1 cellular context compared by ENCODE assay signal in genomic region chr11:65418681-65419459, GRCh38.
TF ChIP-seq lines count a peak whose summit lies in the region.

No MANE protein-coding gene starts in this region.

TF ChIP-seq in K562, 482 proteins besides CTCF, POLR2A, EP300 and RAD21 (continued from another document and continues in another):
- TF ChIP-seq, protein P1, sequence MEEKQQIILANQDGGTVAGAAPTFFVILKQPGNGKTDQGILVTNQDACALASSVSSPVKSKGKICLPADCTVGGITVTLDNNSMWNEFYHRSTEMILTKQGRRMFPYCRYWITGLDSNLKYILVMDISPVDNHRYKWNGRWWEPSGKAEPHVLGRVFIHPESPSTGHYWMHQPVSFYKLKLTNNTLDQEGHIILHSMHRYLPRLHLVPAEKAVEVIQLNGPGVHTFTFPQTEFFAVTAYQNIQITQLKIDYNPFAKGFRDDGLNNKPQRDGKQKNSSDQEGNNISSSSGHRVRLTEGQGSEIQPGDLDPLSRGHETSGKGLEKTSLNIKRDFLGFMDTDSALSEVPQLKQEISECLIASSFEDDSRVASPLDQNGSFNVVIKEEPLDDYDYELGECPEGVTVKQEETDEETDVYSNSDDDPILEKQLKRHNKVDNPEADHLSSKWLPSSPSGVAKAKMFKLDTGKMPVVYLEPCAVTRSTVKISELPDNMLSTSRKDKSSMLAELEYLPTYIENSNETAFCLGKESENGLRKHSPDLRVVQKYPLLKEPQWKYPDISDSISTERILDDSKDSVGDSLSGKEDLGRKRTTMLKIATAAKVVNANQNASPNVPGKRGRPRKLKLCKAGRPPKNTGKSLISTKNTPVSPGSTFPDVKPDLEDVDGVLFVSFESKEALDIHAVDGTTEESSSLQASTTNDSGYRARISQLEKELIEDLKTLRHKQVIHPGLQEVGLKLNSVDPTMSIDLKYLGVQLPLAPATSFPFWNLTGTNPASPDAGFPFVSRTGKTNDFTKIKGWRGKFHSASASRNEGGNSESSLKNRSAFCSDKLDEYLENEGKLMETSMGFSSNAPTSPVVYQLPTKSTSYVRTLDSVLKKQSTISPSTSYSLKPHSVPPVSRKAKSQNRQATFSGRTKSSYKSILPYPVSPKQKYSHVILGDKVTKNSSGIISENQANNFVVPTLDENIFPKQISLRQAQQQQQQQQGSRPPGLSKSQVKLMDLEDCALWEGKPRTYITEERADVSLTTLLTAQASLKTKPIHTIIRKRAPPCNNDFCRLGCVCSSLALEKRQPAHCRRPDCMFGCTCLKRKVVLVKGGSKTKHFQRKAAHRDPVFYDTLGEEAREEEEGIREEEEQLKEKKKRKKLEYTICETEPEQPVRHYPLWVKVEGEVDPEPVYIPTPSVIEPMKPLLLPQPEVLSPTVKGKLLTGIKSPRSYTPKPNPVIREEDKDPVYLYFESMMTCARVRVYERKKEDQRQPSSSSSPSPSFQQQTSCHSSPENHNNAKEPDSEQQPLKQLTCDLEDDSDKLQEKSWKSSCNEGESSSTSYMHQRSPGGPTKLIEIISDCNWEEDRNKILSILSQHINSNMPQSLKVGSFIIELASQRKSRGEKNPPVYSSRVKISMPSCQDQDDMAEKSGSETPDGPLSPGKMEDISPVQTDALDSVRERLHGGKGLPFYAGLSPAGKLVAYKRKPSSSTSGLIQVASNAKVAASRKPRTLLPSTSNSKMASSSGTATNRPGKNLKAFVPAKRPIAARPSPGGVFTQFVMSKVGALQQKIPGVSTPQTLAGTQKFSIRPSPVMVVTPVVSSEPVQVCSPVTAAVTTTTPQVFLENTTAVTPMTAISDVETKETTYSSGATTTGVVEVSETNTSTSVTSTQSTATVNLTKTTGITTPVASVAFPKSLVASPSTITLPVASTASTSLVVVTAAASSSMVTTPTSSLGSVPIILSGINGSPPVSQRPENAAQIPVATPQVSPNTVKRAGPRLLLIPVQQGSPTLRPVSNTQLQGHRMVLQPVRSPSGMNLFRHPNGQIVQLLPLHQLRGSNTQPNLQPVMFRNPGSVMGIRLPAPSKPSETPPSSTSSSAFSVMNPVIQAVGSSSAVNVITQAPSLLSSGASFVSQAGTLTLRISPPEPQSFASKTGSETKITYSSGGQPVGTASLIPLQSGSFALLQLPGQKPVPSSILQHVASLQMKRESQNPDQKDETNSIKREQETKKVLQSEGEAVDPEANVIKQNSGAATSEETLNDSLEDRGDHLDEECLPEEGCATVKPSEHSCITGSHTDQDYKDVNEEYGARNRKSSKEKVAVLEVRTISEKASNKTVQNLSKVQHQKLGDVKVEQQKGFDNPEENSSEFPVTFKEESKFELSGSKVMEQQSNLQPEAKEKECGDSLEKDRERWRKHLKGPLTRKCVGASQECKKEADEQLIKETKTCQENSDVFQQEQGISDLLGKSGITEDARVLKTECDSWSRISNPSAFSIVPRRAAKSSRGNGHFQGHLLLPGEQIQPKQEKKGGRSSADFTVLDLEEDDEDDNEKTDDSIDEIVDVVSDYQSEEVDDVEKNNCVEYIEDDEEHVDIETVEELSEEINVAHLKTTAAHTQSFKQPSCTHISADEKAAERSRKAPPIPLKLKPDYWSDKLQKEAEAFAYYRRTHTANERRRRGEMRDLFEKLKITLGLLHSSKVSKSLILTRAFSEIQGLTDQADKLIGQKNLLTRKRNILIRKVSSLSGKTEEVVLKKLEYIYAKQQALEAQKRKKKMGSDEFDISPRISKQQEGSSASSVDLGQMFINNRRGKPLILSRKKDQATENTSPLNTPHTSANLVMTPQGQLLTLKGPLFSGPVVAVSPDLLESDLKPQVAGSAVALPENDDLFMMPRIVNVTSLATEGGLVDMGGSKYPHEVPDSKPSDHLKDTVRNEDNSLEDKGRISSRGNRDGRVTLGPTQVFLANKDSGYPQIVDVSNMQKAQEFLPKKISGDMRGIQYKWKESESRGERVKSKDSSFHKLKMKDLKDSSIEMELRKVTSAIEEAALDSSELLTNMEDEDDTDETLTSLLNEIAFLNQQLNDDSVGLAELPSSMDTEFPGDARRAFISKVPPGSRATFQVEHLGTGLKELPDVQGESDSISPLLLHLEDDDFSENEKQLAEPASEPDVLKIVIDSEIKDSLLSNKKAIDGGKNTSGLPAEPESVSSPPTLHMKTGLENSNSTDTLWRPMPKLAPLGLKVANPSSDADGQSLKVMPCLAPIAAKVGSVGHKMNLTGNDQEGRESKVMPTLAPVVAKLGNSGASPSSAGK (IDR thresholded peaks at IDR 0.05) = no peak
- TF ChIP-seq ZNF592 (IDR thresholded peaks at IDR 0.05) (no peak), ETS1 (conservative IDR thresholded peaks at IDR 0.05; ENCODE audit: control insufficient read depth, low read depth, low read length) (0 out of 2 replicates have a peak, but pooled peaks have one; percentile 69), RBBP5 (IDR thresholded peaks at IDR 0.05; ENCODE audit: borderline replicate concordance, insufficient read depth, low read length, poor library complexity, severe bottlenecking) (peak; percentile 72), CBX2 (IDR thresholded peaks at IDR 0.05; ENCODE audit: insufficient read depth, low read length, poor library complexity, severe bottlenecking) (no peak), E2F3 (CRISPR knock-in tag; IDR thresholded peaks at IDR 0.05) (no peak), NCOA1 (IDR thresholded peaks at IDR 0.05; ENCODE audit: low read depth) (peak; percentile 89), ATF2 (CRISPR knock-in tag; IDR thresholded peaks at IDR 0.05) (no peak), PREB (CRISPR knock-in tag; IDR thresholded peaks at IDR 0.05) (peak; percentile 96), ARID3B (CRISPR knock-in tag; IDR thresholded peaks at IDR 0.05; ENCODE audit: borderline replicate concordance) (no peak), BCL6 (CRISPR knock-in tag; IDR thresholded peaks at IDR 0.05) (no peak), ZNF316 (IDR thresholded peaks at IDR 0.05) (peak; percentile 98), IRF2 (CRISPR knock-in tag; IDR thresholded peaks at IDR 0.05) (no peak), MCM7 (IDR thresholded peaks at IDR 0.05) (peak in 1 of 2 experiments; percentile 4; a peak in 1 of 4 replicates), SRSF7 (optimal IDR thresholded peaks at IDR 0.05; ENCODE audit: low read depth, low read length) (no peak), FOXK2 (conservative IDR thresholded peaks at IDR 0.05 in 1 of 2, IDR thresholded peaks at IDR 0.05 in 1 of 2; ENCODE audit: low read depth in 2 of 2) (peak; percentile 78 to 81; a peak in 3 of 4 replicates), ZNF740 (CRISPR knock-in tag; IDR thresholded peaks at IDR 0.05) (peak; percentile 45; the same call in 1 of the 2 replicates), ZNF740 (tag; IDR thresholded peaks at IDR 0.05) (0 out of 4 replicates have a peak, but pooled peaks of 1 of the 2 experiments have one; percentile 10), U2AF2 (optimal IDR thresholded peaks at IDR 0.05; ENCODE audit: low read depth, low read length) (no peak), SRSF3 (IDR thresholded peaks at IDR 0.05; ENCODE audit: insufficient read depth, low read length) (no peak), PHB2 (IDR thresholded peaks at IDR 0.05; ENCODE audit: low read depth) (no peak), CC2D1A (IDR thresholded peaks at IDR 0.05) (no peak), RBM34 (IDR thresholded peaks at IDR 0.05; ENCODE audit: borderline replicate concordance, insufficient read depth, low read length) (no peak), ZNF184 (CRISPR knock-in tag; IDR thresholded peaks at IDR 0.05) (no peak), NONO (IDR thresholded peaks at IDR 0.05; ENCODE audit: low read depth in 2 of 2, low read length in 1 of 2) (no peak), PATZ1 (CRISPR knock-in tag; IDR thresholded peaks at IDR 0.05; ENCODE audit: borderline replicate concordance) (no peak), SMARCC2 (IDR thresholded peaks at IDR 0.05; ENCODE audit: low read depth) (no peak), RBM15 (IDR thresholded peaks at IDR 0.05; ENCODE audit: insufficient read depth, low read length) (no peak), FOXA1 (IDR thresholded peaks at IDR 0.05; ENCODE audit: borderline replicate concordance) (no peak), RBM17 (IDR thresholded peaks at IDR 0.05; ENCODE audit: borderline replicate concordance, low read depth, low read length) (no peak), NCOA4 (IDR thresholded peaks at IDR 0.05; ENCODE audit: partially characterized antibody) (no peak), PCBP2 (IDR thresholded peaks at IDR 0.05; ENCODE audit: low read depth, low read length, poor library complexity, severe bottlenecking) (no peak), XRCC3 (IDR thresholded peaks at IDR 0.05) (no peak)
